Comparison of ENCODE assay signal across 18 cellular contexts in genomic region chr11:96748639-96749370, GRCh38.
DNase-seq lines count a peak whose midpoint lies in the region; ATAC-seq, FAIRE-seq and TF ChIP-seq lines count a peak whose summit lies in the region.
"Had no signal": no experiment of that assay in that cellular context is flagged by ENCODE, and none has a peak within 500 bp of the region (broad histone marks: within the 10 kb centered on the region; RNA-seq: fewer than 3 reads in every experiment).

No MANE protein-coding gene starts in this region.

- WGBS in IMR-90 (ENCODE audit: extremely low coverage in 2 of 2, insufficient read length in 1 of 2), 2 experiments = no CpG with 5 or more reads among the region's 2 CpGs

- H3K9me1 ChIP-seq in IMR-90 (ENCODE audit: insufficient read depth, low read length) = no peaks in the 10 kb centered on the region

- H3K18ac ChIP-seq in IMR-90 (ENCODE audit: low read depth, low read length) = peak overlapping the region; percentile 74; the same call in 1 of the 2 replicates

- no peak overlapping the region for H3K27ac Mint-ChIP-seq in naive thymus-derived CD4-positive, alpha-beta T cell
- H3K27ac Mint-ChIP-seq: activated CD4-positive, alpha-beta T cell treated with anti-CD3 and anti-CD28 coated beads for 36 hours; activated naive CD8-positive, alpha-beta T cell treated with anti-CD3 and anti-CD28 coated beads, Interleukin-2, amount 10 ng/mL, durations not matched to agents 7 days and 5 days; T-helper 1 cell treated with Interleukin-12 subunit alpha and Interleukin-12 subunit beta and Interleukin-4 antibody, amounts not matched to agents 30 μg/mL and 1 μg/mL, for 36 hours had no signal

- no peak overlapping the region for H4K5ac ChIP-seq in IMR-90 (ENCODE audit: low read depth, low read length)

- no TSS peak for BruUV-seq in IMR-90 (replicated peaks; lab: Mats Ljungman, UMichigan)

- intact Hi-C loops in IMR-90 (cut with micrococcal nuclease) = no loop called here
- intact Hi-C loops in naive thymus-derived CD4-positive, alpha-beta T cell (cut with micrococcal nuclease) = no loop called here

- TF ChIP-seq POLR2A in IMR-90 (IDR thresholded peaks at IDR 0.05; ENCODE audit: low read depth, low read length) = no peak

- H2BK15ac ChIP-seq in IMR-90 (ENCODE audit: low read depth, low read length) = 0 out of 3 replicates have a peak overlapping the region, but pooled peaks have one; percentile 48

- CTCF ChIA-PET in IMR-90 (lab: Yijun Ruan, JAX) = no interaction called here
- CTCF ChIA-PET in naive thymus-derived CD4-positive, alpha-beta T cell (lab: Charles Lee) = no interaction called here

- no peak overlapping the region for H3K14ac ChIP-seq in IMR-90 (replicated peaks; ENCODE audit: low read depth, low read length)

- H3K4me2 ChIP-seq in IMR-90 (ENCODE audit: low read depth, low read length) = peak overlapping the region; percentile 89

- no peaks in the 10 kb centered on the region for H3K79me1 ChIP-seq in IMR-90 (ENCODE audit: low read depth in 1 of 2, low read length in 2 of 2)

- dilution Hi-C loops in IMR-90 (cut with HindIII; ENCODE audit: low sequenced_read_pairs, unreplicated experiment) = no loop called here

- no peak overlapping the region for H2AK5ac ChIP-seq in IMR-90 (ENCODE audit: low read depth, low read length)

- no peaks in the 10 kb centered on the region for H3K27me3 Mint-ChIP-seq in naive thymus-derived CD4-positive, alpha-beta T cell
- H3K27me3 Mint-ChIP-seq: activated CD4-positive, alpha-beta T cell treated with anti-CD3 and anti-CD28 coated beads for 36 hours; activated naive CD8-positive, alpha-beta T cell treated with anti-CD3 and anti-CD28 coated beads, Interleukin-2, amount 10 ng/mL, durations not matched to agents 7 days and 5 days had no signal

- POLR2A ChIA-PET in IMR-90 (lab: Charles Lee; ENCODE audit: unreplicated experiment) = no interaction called here
- POLR2A ChIA-PET in naive thymus-derived CD4-positive, alpha-beta T cell (lab: Charles Lee) = no interaction called here

- no peaks in the 10 kb centered on the region for H3K36me3 ChIP-seq in IMR-90 (ENCODE audit: control insufficient read depth, insufficient read depth, low read length)
- no peaks in the 10 kb centered on the region for H3K36me3 ChIP-seq in bronchial epithelial cell (ENCODE audit: control insufficient read depth, insufficient read depth, low read length)
- no peaks in the 10 kb centered on the region for H3K36me3 ChIP-seq in naive thymus-derived CD4-positive, alpha-beta T cell (ENCODE audit: control insufficient read depth in 2 of 3, insufficient read depth in 3 of 3, low read length in 3 of 3)
- H3K36me3 ChIP-seq: ovary, Peyer's patch had no signal

- H3K9me3 Mint-ChIP-seq in naive thymus-derived CD4-positive, alpha-beta T cell = peaks cover 0 to 10% (median 0%) of the 10 kb centered on the region in 11 donors
- H3K9me3 Mint-ChIP-seq: activated naive CD8-positive, alpha-beta T cell treated with anti-CD3 and anti-CD28 coated beads, Interleukin-2, amount 10 ng/mL, durations not matched to agents 7 days and 5 days; T-helper 1 cell treated with Interleukin-12 subunit alpha and Interleukin-12 subunit beta and Interleukin-4 antibody, amounts not matched to agents 30 μg/mL and 1 μg/mL, for 36 hours had no signal

- H3K4ac ChIP-seq in IMR-90 (ENCODE audit: low read depth, low read length) = peak overlapping the region; percentile 36; the same call in 1 of the 2 replicates

- no peaks in the 10 kb centered on the region for H3K9me3 ChIP-seq in IMR-90 (ENCODE audit: control insufficient read depth, insufficient read depth, low read length)
- no peaks in the 10 kb centered on the region for H3K9me3 ChIP-seq in naive thymus-derived CD4-positive, alpha-beta T cell (ENCODE audit: control insufficient read depth in 2 of 3, low read length in 3 of 3)
- H3K9me3 ChIP-seq: ovary, Peyer's patch had no signal

- H2AFZ ChIP-seq in IMR-90 (replicated peaks; ENCODE audit: low read length, poor library complexity) = no peak overlapping the region

- peak; percentile 51 for DNase-seq in AG09309 (ENCODE audit: low read depth)
- DNase-seq in IMR-90 = peak; percentile 46
- DNase-seq in bronchial epithelial cell (ENCODE audit: low read depth) = peak; percentile 70
- DNase-seq in kidney tubule cell (ENCODE audit: low spot score) = peak; percentile 20
- DNase-seq in left lobe of liver (ENCODE audit: low spot score) = no peak
- no peak for DNase-seq in CD1c-positive myeloid dendritic cell (ENCODE audit: extremely low spot score)
- DNase-seq in naive thymus-derived CD4-positive, alpha-beta T cell = no peak
- DNase-seq: activated CD4-positive, alpha-beta T cell treated with anti-CD3 and anti-CD28 coated beads for 36 hours; activated naive CD8-positive, alpha-beta T cell treated with anti-CD3 and anti-CD28 coated beads, Interleukin-2, amount 10 ng/mL, durations not matched to agents 7 days and 5 days; activated T-cell treated with anti-CD3 and anti-CD28 coated beads, Interleukin-2, amount 50 U/mL, for 1 hour; DMS79 treated with DMSO at 0.1 percent for 48 hours; NCI-H1417 treated with DMSO at 0.1 percent for 48 hours; NCI-H446 treated with DMSO at 0.1 percent for 48 hours; ovary; Peyer's patch had no signal

- peak overlapping the region; percentile 62 for H2BK5ac ChIP-seq in IMR-90 (ENCODE audit: low read depth, low read length, poor library complexity, severe bottlenecking)

- H3K27me3 ChIP-seq in IMR-90 (ENCODE audit: control insufficient read depth, insufficient read depth, low read length) (no peaks in the 10 kb centered on the region), bronchial epithelial cell (ENCODE audit: control insufficient read depth, insufficient read depth, low read length) (no peaks in the 10 kb centered on the region)
- no peaks in the 10 kb centered on the region for H3K27me3 ChIP-seq in naive thymus-derived CD4-positive, alpha-beta T cell (ENCODE audit: control insufficient read depth in 2 of 2, insufficient read depth in 2 of 2, low read length in 2 of 2)
- H3K27me3 ChIP-seq: ovary, Peyer's patch had no signal

- peak; percentile 72 for ATAC-seq in IMR-90 (ENCODE audit: low read depth)
- no peak for ATAC-seq in HG03097 (IDR thresholded peaks at IDR 0.05; ENCODE audit: low FRiP score, unreplicated experiment)
- ATAC-seq in left lobe of liver = no peak
- ATAC-seq in naive thymus-derived CD4-positive, alpha-beta T cell = no peak
- ATAC-seq: activated CD4-positive, alpha-beta T cell treated with anti-CD3 and anti-CD28 coated beads for 36 hours; esophagus mucosa had no signal

- in situ Hi-C loops in IMR-90 (cut with MboI; ENCODE audit: low sequenced_read_pairs) = no loop called here

- no peaks in the 10 kb centered on the region for H3K4me1 Mint-ChIP-seq in naive thymus-derived CD4-positive, alpha-beta T cell
- H3K4me1 Mint-ChIP-seq: activated CD4-positive, alpha-beta T cell treated with anti-CD3 and anti-CD28 coated beads for 36 hours; activated naive CD8-positive, alpha-beta T cell treated with anti-CD3 and anti-CD28 coated beads, Interleukin-2, amount 10 ng/mL, durations not matched to agents 7 days and 5 days had no signal

- H3K4me3 ChIP-seq in AG09309 (ENCODE audit: control insufficient read depth, low read depth, low read length) (no peak overlapping the region), IMR-90 (ENCODE audit: insufficient read depth, low read depth, low read length) (no peak overlapping the region), bronchial epithelial cell (ENCODE audit: low read depth, low read length) (no peak overlapping the region)
- no peak overlapping the region for H3K4me3 ChIP-seq in naive thymus-derived CD4-positive, alpha-beta T cell (ENCODE audit: low read length)
- H3K4me3 ChIP-seq: ovary, Peyer's patch had no signal

- FAIRE-seq in bronchial epithelial cell (lab: Jason Lieb, UNC) = no peak

- no peak for TF ChIP-seq RAD21 in IMR-90 (IDR thresholded peaks at IDR 0.05; ENCODE audit: low read length)

- H4K91ac ChIP-seq in IMR-90 (ENCODE audit: insufficient read depth, low read depth, low read length) = no peak overlapping the region; the same call in 1 of the 2 replicates

- no peak overlapping the region for H3K4me3 Mint-ChIP-seq in naive thymus-derived CD4-positive, alpha-beta T cell
- H3K4me3 Mint-ChIP-seq: activated CD4-positive, alpha-beta T cell treated with anti-CD3 and anti-CD28 coated beads for 36 hours; activated naive CD8-positive, alpha-beta T cell treated with anti-CD3 and anti-CD28 coated beads, Interleukin-2, amount 10 ng/mL, durations not matched to agents 7 days and 5 days; T-helper 1 cell treated with Interleukin-12 subunit alpha and Interleukin-12 subunit beta and Interleukin-4 antibody, amounts not matched to agents 30 μg/mL and 1 μg/mL, for 36 hours had no signal

- H3K56ac ChIP-seq in IMR-90 (ENCODE audit: extremely low read depth, insufficient read depth, low read length) = peak overlapping the region; percentile 51; the same call in 1 of the 2 replicates

- H3K36me3 Mint-ChIP-seq in naive thymus-derived CD4-positive, alpha-beta T cell = no peaks in the 10 kb centered on the region
- H3K36me3 Mint-ChIP-seq: activated naive CD8-positive, alpha-beta T cell treated with anti-CD3 and anti-CD28 coated beads, Interleukin-2, amount 10 ng/mL, durations not matched to agents 7 days and 5 days had no signal

- H4K8ac ChIP-seq in IMR-90 (ENCODE audit: low read depth in 2 of 2, low read length in 2 of 2) = peak overlapping the region in 1 of 2 experiments; percentile 46; a peak in 2 of 4 replicates

- peaks cover 4% of the 10 kb centered on the region for H3K4me1 ChIP-seq in IMR-90 (ENCODE audit: control insufficient read depth, insufficient read depth, low read length)
- no peaks in the 10 kb centered on the region for H3K4me1 ChIP-seq in naive thymus-derived CD4-positive, alpha-beta T cell (ENCODE audit: control insufficient read depth in 2 of 2, insufficient read depth in 2 of 2, low read length in 2 of 2)
- H3K4me1 ChIP-seq: Peyer's patch had no signal

- no peak for TF ChIP-seq CTCF in AG09309 (IDR thresholded peaks at IDR 0.05; ENCODE audit: control insufficient read depth, insufficient read depth, low read depth, low read length, missing control alignments)
- TF ChIP-seq CTCF in IMR-90 (conservative IDR thresholded peaks at IDR 0.05; ENCODE audit: low read depth, low read length) = no peak
- no peak for TF ChIP-seq CTCF in bronchial epithelial cell (IDR thresholded peaks at IDR 0.05; ENCODE audit: insufficient read depth, low read length, severe bottlenecking)

- peak overlapping the region; percentile 90 for H2BK120ac ChIP-seq in IMR-90 (ENCODE audit: low read depth, low read length)

- no peak overlapping the region for H3K23ac ChIP-seq in IMR-90 (ENCODE audit: low read depth, low read length)

- peak overlapping the region; percentile 78 for H2BK20ac ChIP-seq in IMR-90 (ENCODE audit: low read depth, low read length)

- peak overlapping the region; percentile 47; the same call in 1 of the 2 replicates for H3K27ac ChIP-seq in IMR-90 (ENCODE audit: insufficient read depth, low read length)
- H3K27ac ChIP-seq in naive thymus-derived CD4-positive, alpha-beta T cell (ENCODE audit: low read depth, low read length) = no peak overlapping the region
- H3K27ac ChIP-seq: ovary, Peyer's patch had no signal

- H4K20me1 ChIP-seq in IMR-90 (ENCODE audit: insufficient read depth, low read length) = no peaks in the 10 kb centered on the region

- H2AK9ac ChIP-seq in IMR-90 (replicated peaks; ENCODE audit: low read depth, low read length, poor library complexity) = no peak overlapping the region

- H3K9ac ChIP-seq in IMR-90 (ENCODE audit: low read depth, low read length) = no peak overlapping the region

Comparison
In these comparisons a context has a peak if more than half of its experiments do, and no peak if none do; other contexts are left out.
1. DNase-seq: peak in AG09309 (single experiment), IMR-90 (single experiment), bronchial epithelial cell (single experiment) and kidney tubule cell (single experiment); none in left lobe of liver (single experiment), CD1c-positive myeloid dendritic cell (single experiment) and naive thymus-derived CD4-positive, alpha-beta T cell (0 of 9).